11 cellular contexts compared by ENCODE assay signal in the genomic region with DNA sequence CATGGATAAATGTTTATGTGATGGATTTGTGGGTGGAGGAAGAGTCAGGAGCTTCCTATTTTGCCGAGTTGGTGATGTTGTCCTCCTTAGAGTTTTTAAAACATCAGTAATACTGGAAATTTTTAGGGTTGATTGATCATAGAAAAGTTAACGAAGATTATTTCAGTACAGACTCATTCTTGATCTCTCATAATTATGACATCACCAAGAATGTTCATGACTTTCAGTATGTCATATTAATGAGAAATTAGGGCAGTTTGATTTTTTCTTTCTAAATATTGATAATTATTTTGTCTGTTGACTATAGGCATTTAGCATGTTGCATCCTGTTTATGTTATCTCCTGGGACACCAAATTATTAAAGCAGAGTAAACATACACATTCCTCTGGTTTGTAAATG.
"Had no signal": no experiment of that assay in that cellular context is flagged by ENCODE, and none has a peak within 500 bp of the region (broad histone marks: within the 10 kb centered on the region; RNA-seq: fewer than 3 reads in every experiment).

No MANE protein-coding gene starts in this region.

- H3K4me2 ChIP-seq: GM23338 had no signal

- H3K9ac ChIP-seq: GM23248 had no signal

- H3K4me1 ChIP-seq: HAP-1 had no signal

- H2AFZ ChIP-seq: GM23248, GM23338 had no signal

- FAIRE-seq: H1, H54 had no signal

- DNase-seq: GM23248, GOT3, H7, H9, HCEC 1CT, HFFc6 had no signal

- H3K27ac ChIP-seq: GM23248 had no signal

- H3K36me3 ChIP-seq: HAP-1 had no signal

- H3K9me3 ChIP-seq: HAP-1 had no signal

- ATAC-seq: GM23338, HCT116 had no signal

- H3K4me3 ChIP-seq: GM23248, GM23338, HAP-1 had no signal
